In genomic region chr20:49724637-49725606, GRCh38 we compare ENCODE assay signal across 9 cellular contexts. TPM values are rescaled to one million over a fixed set of nuclear protein-coding genes. Genes with fewer than 3 reads are reported as not detected.
DNase-seq lines count a peak whose midpoint lies in the region; ATAC-seq and TF ChIP-seq lines count a peak whose summit lies in the region.
"Had no signal": no experiment of that assay in that cellular context is flagged by ENCODE, and none has a peak within 500 bp of the region (broad histone marks: within the 10 kb centered on the region; RNA-seq: fewer than 3 reads in every experiment).

No MANE protein-coding gene starts in this region.

- TF ChIP-seq CTCF in fibroblast of villous mesenchyme (IDR thresholded peaks at IDR 0.05; ENCODE audit: insufficient read depth, low read depth, low read length) (no peak), osteocyte (IDR thresholded peaks at IDR 0.05) (no peak)

- H3K36me3 Mint-ChIP-seq in osteocyte (ENCODE audit: unreplicated experiment) = no peaks in the 10 kb centered on the region

- H3K9me3 Mint-ChIP-seq in osteocyte (ENCODE audit: unreplicated experiment) = no peaks in the 10 kb centered on the region

- DNase-seq in GDM1 (lab: John Stamatoyannopoulos, UW) = peak; percentile 18
- peak; percentile 49 for DNase-seq in RPMI8226
- peak; percentile 76 for DNase-seq in fibroblast of villous mesenchyme (ENCODE audit: low read depth)
- DNase-seq in osteocyte (ENCODE audit: extremely low spot score, unreplicated experiment) = no peak
- DNase-seq in T-helper 9 cell = no peak
- no peak for DNase-seq in posterior vena cava (ENCODE audit: low spot score)
- DNase-seq: activated CD4-positive, CD25-positive, alpha-beta regulatory T cell had no signal

- ATAC-seq in HG03175 (IDR thresholded peaks at IDR 0.05; ENCODE audit: unreplicated experiment) (no peak), GM21576 (IDR thresholded peaks at IDR 0.05; ENCODE audit: unreplicated experiment) (no peak)

- intact Hi-C loops in posterior vena cava (cut with DNase I) = no loop called here

- H3K4me3 Mint-ChIP-seq in osteocyte (ENCODE audit: unreplicated experiment) = no peak overlapping the region

- H3K4me1 Mint-ChIP-seq in osteocyte (ENCODE audit: unreplicated experiment) = peaks cover 8% of the 10 kb centered on the region

- H3K27ac Mint-ChIP-seq in osteocyte (ENCODE audit: unreplicated experiment) = peak overlapping the region; percentile 48

- no peaks in the 10 kb centered on the region for H3K27me3 Mint-ChIP-seq in osteocyte (ENCODE audit: unreplicated experiment)

- H3K4me3 ChIP-seq in fibroblast of villous mesenchyme (ENCODE audit: low read depth, low read length) = no peak overlapping the region

RNA-seq across cellular contexts. Expression of gene B4GALT5, which starts 11.2 kb away (rescaled TPM):
- total RNA-seq in fibroblast of villous mesenchyme (19.6 and 33.7 TPM in 2 replicates), osteocyte (45.4 TPM in 2 replicates), posterior vena cava (10 to 100 TPM; 26.1 to 35.2 TPM)

Comparison
In these comparisons a context has a peak if more than half of its experiments do, and no peak if none do; other contexts are left out.
1. DNase-seq: peak in GDM1 (single experiment), RPMI8226 (single experiment) and fibroblast of villous mesenchyme (single experiment); none in osteocyte (single experiment), T-helper 9 cell (single experiment) and posterior vena cava (single experiment).